In the genomic region with DNA sequence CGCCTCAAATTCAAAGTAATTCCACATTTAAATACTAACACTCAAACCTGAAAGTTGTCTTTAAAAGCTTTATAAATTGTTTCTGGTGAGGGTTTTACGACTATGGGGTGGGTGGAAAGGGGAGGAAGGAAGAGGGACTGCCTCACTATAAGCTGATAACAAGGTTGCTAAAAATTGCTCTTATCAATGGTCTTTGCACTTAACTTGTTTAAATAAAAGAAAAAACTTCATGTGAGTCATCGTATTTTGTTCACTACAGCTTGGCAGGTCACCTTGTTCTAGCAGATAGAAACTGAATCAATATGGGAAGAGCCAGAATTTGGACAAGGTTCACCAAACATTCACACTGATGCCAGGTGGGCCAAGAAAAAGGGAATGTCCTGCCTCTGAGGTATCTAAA, we compare ENCODE assay signal across 16 cellular contexts.
DNase-seq lines count a peak whose midpoint lies in the region; ATAC-seq and TF ChIP-seq lines count a peak whose summit lies in the region.
"Had no signal": no experiment of that assay in that cellular context is flagged by ENCODE, and none has a peak within 500 bp of the region (broad histone marks: within the 10 kb centered on the region; RNA-seq: fewer than 3 reads in every experiment).

No MANE protein-coding gene starts in this region.

- H3K79me2 ChIP-seq in SK-N-SH (ENCODE audit: insufficient read depth) = no peaks in the 10 kb centered on the region

- POLR2A ChIA-PET in SK-N-SH (lab: Yijun Ruan, JAX) = no interaction called here

- H3K9ac ChIP-seq in SK-N-SH (no peak overlapping the region), rectal smooth muscle tissue (ENCODE audit: low read length) (no peak overlapping the region)

- H3K9me2 ChIP-seq in SK-N-SH = no peaks in the 10 kb centered on the region

- H3F3A ChIP-seq in SK-N-SH (replicated peaks; ENCODE audit: insufficient read depth) = peaks cover 22% of the 10 kb centered on the region

- no peak for TF ChIP-seq EP300 in SK-N-SH (IDR thresholded peaks at IDR 0.05; ENCODE audit: borderline replicate concordance in 1 of 2, low read depth in 1 of 2, low read length in 1 of 2)

- H4K20me1 ChIP-seq in SK-N-SH (ENCODE audit: insufficient read depth) = no peaks in the 10 kb centered on the region

- WGBS in SK-N-SH (ENCODE audit: low lambda C conversion rate) = 35% methylated on average over 3 of the region's 3 CpGs

- H3K27ac ChIP-seq in SK-N-SH (ENCODE audit: low read depth in 2 of 2, low read length in 1 of 2) (peak overlapping the region in 1 of 2 experiments; percentile 56; a peak in 2 of 4 replicates), rectal smooth muscle tissue (ENCODE audit: low read depth, low read length) (peak overlapping the region; percentile 22), brain microvascular endothelial cell (no peak overlapping the region)
- H3K27ac ChIP-seq: neutrophil had no signal

- no peaks in the 10 kb centered on the region for H3K36me3 ChIP-seq in SK-N-SH (replicated peaks in 1 of 2; ENCODE audit: control insufficient read depth in 1 of 2, insufficient read depth in 2 of 2, low read length in 1 of 2)
- no peaks in the 10 kb centered on the region for H3K36me3 ChIP-seq in rectal smooth muscle tissue (ENCODE audit: control insufficient read depth, insufficient read depth, low read length)
- H3K36me3 ChIP-seq in brain microvascular endothelial cell (replicated peaks) = no peaks in the 10 kb centered on the region
- H3K36me3 ChIP-seq: BE2C, neutrophil had no signal

- no peak overlapping the region for H2AFZ ChIP-seq in SK-N-SH (ENCODE audit: low read depth)

- no peaks in the 10 kb centered on the region for H3K27me3 ChIP-seq in SK-N-SH (ENCODE audit: insufficient read depth)
- H3K27me3 ChIP-seq in rectal smooth muscle tissue (ENCODE audit: control insufficient read depth, insufficient read depth, low read length) = no peaks in the 10 kb centered on the region
- no peaks in the 10 kb centered on the region for H3K27me3 ChIP-seq in brain microvascular endothelial cell (replicated peaks)
- H3K27me3 ChIP-seq: BE2C, neutrophil had no signal

- H3K4me3 ChIP-seq in SK-N-SH (ENCODE audit: low read depth in 2 of 2, low read length in 1 of 2) (no peak overlapping the region), fibroblast of the aortic adventitia (ENCODE audit: low read depth, low read length) (no peak overlapping the region), rectal smooth muscle tissue (ENCODE audit: low read length) (no peak overlapping the region), brain microvascular endothelial cell (ENCODE audit: low read depth, low read length) (no peak overlapping the region)

- no peak for ATAC-seq in GM19452 (IDR thresholded peaks at IDR 0.05; ENCODE audit: unreplicated experiment)
- ATAC-seq: activated T-cell treated with anti-CD3 and anti-CD28 coated beads, Interleukin-2, amount 50 U/mL, for 72 hours had no signal

- H3K9me3 ChIP-seq in SK-N-SH = no peaks in the 10 kb centered on the region
- H3K9me3 ChIP-seq: BE2C, neutrophil had no signal

- in situ Hi-C loops in brain microvascular endothelial cell (cut with HindIII; ENCODE audit: low pct_ligation_motif_present, low sequenced_read_pairs) = no loop called here

- H3K4me1 ChIP-seq in SK-N-SH (ENCODE audit: control insufficient read depth in 1 of 2, insufficient read depth in 2 of 2, low read depth in 1 of 2, low read length in 1 of 2) (peaks cover 2 to 35% of the 10 kb centered on the region in 2 experiments; a peak in 3 of 4 replicates), rectal smooth muscle tissue (ENCODE audit: control insufficient read depth, insufficient read depth, low read length) (peaks cover 11% of the 10 kb centered on the region)
- H3K4me1 ChIP-seq: BE2C had no signal

- peak overlapping the region; percentile 32 for H3K4me2 ChIP-seq in SK-N-SH

- CTCF ChIA-PET in SK-N-SH (lab: Yijun Ruan, JAX) = interaction anchor here (0.7 to 2.7 kb wide), 2 partner anchors 103 to 159 kb away, joined by 3 to 7 read pairs; no protein-coding TSS in a partner anchor

- TF ChIP-seq CTCF in SK-N-SH (IDR thresholded peaks at IDR 0.05) = no peak
- no peak for TF ChIP-seq CTCF in fibroblast of the aortic adventitia (IDR thresholded peaks at IDR 0.05; ENCODE audit: insufficient read depth, low read length)
- TF ChIP-seq CTCF in brain microvascular endothelial cell (IDR thresholded peaks at IDR 0.05; ENCODE audit: low read depth, low read length, missing control alignments) = no peak

- DNase-seq in Daoy (ENCODE audit: low read depth) = peak; percentile 11
- no peak for DNase-seq in SK-N-SH
- peak; percentile 55 for DNase-seq in fibroblast of the aortic adventitia (ENCODE audit: low read depth)
- DNase-seq in activated effector memory CD4-positive, alpha-beta T cell treated with Interleukin-2 at 50 U/mL for 16 hours = no peak
- no peak for DNase-seq in AG20443 (ENCODE audit: low spot score)
- no peak for DNase-seq in brain microvascular endothelial cell
- DNase-seq: activated CD4-positive, alpha-beta T cell treated with anti-CD3 and anti-CD28 coated beads, Interleukin-2, amount 10 ng/mL, durations not matched to agents 7 days and 5 days; activated T-cell treated with anti-CD3 and anti-CD28 coated beads, Interleukin-2, amount 50 U/mL, for 72 hours; anterior cingulate cortex; BE2C; endodermal cell; NCI-H2171; T-helper 1 cell had no signal

- TF ChIP-seq RAD21 in SK-N-SH (IDR thresholded peaks at IDR 0.05; ENCODE audit: low read length) = no peak

TF ChIP-seq in SK-N-SH, 30 proteins besides CTCF, POLR2A, EP300 and RAD21:
- TF ChIP-seq, protein P1, sequence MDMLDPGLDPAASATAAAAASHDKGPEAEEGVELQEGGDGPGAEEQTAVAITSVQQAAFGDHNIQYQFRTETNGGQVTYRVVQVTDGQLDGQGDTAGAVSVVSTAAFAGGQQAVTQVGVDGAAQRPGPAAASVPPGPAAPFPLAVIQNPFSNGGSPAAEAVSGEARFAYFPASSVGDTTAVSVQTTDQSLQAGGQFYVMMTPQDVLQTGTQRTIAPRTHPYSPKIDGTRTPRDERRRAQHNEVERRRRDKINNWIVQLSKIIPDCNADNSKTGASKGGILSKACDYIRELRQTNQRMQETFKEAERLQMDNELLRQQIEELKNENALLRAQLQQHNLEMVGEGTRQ (IDR thresholded peaks at IDR 0.05; ENCODE audit: borderline replicate concordance, low read depth, low read length) = no peak
- no peak for TF ChIP-seq MEF2A (IDR thresholded peaks at IDR 0.05; ENCODE audit: borderline replicate concordance, low read depth)
- no peak for TF ChIP-seq TCF12 (IDR thresholded peaks at IDR 0.05)
- no peak for TF ChIP-seq GATA2 (CRISPR knock-in tag; IDR thresholded peaks at IDR 0.05)
- peak; percentile 33 for TF ChIP-seq JUND (IDR thresholded peaks at IDR 0.05)
- TF ChIP-seq FOXM1 (IDR thresholded peaks at IDR 0.05; ENCODE audit: low read depth) = no peak
- TF ChIP-seq, protein P2, sequence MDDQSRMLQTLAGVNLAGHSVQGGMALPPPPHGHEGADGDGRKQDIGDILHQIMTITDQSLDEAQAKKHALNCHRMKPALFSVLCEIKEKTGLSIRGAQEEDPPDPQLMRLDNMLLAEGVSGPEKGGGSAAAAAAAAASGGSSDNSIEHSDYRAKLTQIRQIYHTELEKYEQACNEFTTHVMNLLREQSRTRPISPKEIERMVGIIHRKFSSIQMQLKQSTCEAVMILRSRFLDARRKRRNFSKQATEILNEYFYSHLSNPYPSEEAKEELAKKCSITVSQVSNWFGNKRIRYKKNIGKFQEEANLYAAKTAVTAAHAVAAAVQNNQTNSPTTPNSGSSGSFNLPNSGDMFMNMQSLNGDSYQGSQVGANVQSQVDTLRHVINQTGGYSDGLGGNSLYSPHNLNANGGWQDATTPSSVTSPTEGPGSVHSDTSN (IDR thresholded peaks at IDR 0.05) = no peak
- TF ChIP-seq, protein P3, sequence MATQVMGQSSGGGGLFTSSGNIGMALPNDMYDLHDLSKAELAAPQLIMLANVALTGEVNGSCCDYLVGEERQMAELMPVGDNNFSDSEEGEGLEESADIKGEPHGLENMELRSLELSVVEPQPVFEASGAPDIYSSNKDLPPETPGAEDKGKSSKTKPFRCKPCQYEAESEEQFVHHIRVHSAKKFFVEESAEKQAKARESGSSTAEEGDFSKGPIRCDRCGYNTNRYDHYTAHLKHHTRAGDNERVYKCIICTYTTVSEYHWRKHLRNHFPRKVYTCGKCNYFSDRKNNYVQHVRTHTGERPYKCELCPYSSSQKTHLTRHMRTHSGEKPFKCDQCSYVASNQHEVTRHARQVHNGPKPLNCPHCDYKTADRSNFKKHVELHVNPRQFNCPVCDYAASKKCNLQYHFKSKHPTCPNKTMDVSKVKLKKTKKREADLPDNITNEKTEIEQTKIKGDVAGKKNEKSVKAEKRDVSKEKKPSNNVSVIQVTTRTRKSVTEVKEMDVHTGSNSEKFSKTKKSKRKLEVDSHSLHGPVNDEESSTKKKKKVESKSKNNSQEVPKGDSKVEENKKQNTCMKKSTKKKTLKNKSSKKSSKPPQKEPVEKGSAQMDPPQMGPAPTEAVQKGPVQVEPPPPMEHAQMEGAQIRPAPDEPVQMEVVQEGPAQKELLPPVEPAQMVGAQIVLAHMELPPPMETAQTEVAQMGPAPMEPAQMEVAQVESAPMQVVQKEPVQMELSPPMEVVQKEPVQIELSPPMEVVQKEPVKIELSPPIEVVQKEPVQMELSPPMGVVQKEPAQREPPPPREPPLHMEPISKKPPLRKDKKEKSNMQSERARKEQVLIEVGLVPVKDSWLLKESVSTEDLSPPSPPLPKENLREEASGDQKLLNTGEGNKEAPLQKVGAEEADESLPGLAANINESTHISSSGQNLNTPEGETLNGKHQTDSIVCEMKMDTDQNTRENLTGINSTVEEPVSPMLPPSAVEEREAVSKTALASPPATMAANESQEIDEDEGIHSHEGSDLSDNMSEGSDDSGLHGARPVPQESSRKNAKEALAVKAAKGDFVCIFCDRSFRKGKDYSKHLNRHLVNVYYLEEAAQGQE (IDR thresholded peaks at IDR 0.05; ENCODE audit: low read depth, low read length) = no peak
- no peak for TF ChIP-seq GABPA (IDR thresholded peaks at IDR 0.05; ENCODE audit: low read depth)
- TF ChIP-seq FOXJ3 (CRISPR knock-in tag; IDR thresholded peaks at IDR 0.05) = no peak
- peak; percentile 21; the same call in 1 of the 2 replicates for TF ChIP-seq FOSL2 (IDR thresholded peaks at IDR 0.05; ENCODE audit: borderline replicate concordance, low read depth)
- no peak for TF ChIP-seq RCOR1 (IDR thresholded peaks at IDR 0.05; ENCODE audit: low read length)
TF ChIP-seq in SK-N-SH: peak in this region for 2.

Comparison
In these comparisons a context has a peak if more than half of its experiments do, and no peak if none do; other contexts are left out.
1. DNase-seq: peak in Daoy (single experiment) and fibroblast of the aortic adventitia (single experiment); none in SK-N-SH (single experiment), activated effector memory CD4-positive, alpha-beta T cell treated with Interleukin-2 at 50 U/mL for 16 hours (single experiment), AG20443 (single experiment) and brain microvascular endothelial cell (single experiment).